ENCODE assay signal across 18 cellular contexts in the genomic region with DNA sequence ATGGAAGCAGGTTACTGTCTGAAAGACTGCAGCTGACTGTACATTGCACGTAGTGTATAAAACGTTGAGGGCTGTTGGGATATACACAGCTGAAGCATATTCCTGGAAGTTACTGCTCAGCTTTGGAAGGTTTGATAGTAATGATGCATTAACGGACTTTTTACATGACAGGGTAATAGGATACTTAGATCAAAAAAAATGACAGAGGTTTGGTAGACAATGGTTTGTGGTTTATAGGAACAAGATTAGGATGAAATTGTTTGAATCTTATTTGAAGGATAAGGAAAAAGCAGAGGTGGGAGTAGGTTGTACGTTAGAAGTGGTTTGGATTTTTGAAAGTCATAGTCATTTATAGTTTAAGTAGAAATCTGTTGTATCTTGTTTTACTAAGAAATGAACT. TPM values are rescaled to one million over a fixed set of nuclear protein-coding genes. Genes with fewer than 3 reads are reported as not detected.
"Had no signal": no experiment of that assay in that cellular context is flagged by ENCODE, and none has a peak within 500 bp of the region (broad histone marks: within the 10 kb centered on the region; RNA-seq: fewer than 3 reads in every experiment).

No MANE protein-coding gene starts in this region.

- H3K27me3 ChIP-seq: sigmoid colon had no signal

- H3K9me3 Mint-ChIP-seq: activated naive CD4-positive, alpha-beta T cell treated with anti-CD3 and anti-CD28 coated beads, Interleukin-2, amount 50 U/mL, for 72 hours; activated T-cell treated with anti-CD3 and anti-CD28 coated beads, Interleukin-2, amount 50 U/mL, for 4 hours had no signal

- H3K4me3 Mint-ChIP-seq: activated CD8-positive, alpha-beta memory T cell treated with anti-CD3 and anti-CD28 coated beads, Interleukin-2, amount 10 ng/mL, durations not matched to agents 7 days and 5 days; activated T-cell treated with anti-CD3 and anti-CD28 coated beads, Interleukin-2, amount 50 U/mL, for 4 hours; naive thymus-derived CD8-positive, alpha-beta T cell had no signal

- H3K36me3 ChIP-seq: lower lobe of right lung, sigmoid colon had no signal

- H3K9me3 ChIP-seq: lower lobe of right lung, sigmoid colon had no signal

- H3K4me3 ChIP-seq: lower lobe of right lung, sigmoid colon had no signal

- H3K27ac Mint-ChIP-seq: activated CD8-positive, alpha-beta memory T cell treated with anti-CD3 and anti-CD28 coated beads, Interleukin-2, amount 10 ng/mL, durations not matched to agents 7 days and 5 days; activated naive CD4-positive, alpha-beta T cell treated with anti-CD3 and anti-CD28 coated beads, Interleukin-2, amount 50 U/mL, for 72 hours; naive thymus-derived CD8-positive, alpha-beta T cell had no signal

- H3K36me3 Mint-ChIP-seq: activated CD8-positive, alpha-beta memory T cell treated with anti-CD3 and anti-CD28 coated beads, Interleukin-2, amount 10 ng/mL, durations not matched to agents 7 days and 5 days; activated naive CD4-positive, alpha-beta T cell treated with anti-CD3 and anti-CD28 coated beads, Interleukin-2, amount 50 U/mL, for 72 hours; naive thymus-derived CD8-positive, alpha-beta T cell had no signal

- H3K27ac ChIP-seq: lower lobe of right lung had no signal

- H3K27me3 Mint-ChIP-seq: activated CD8-positive, alpha-beta memory T cell treated with anti-CD3 and anti-CD28 coated beads, Interleukin-2, amount 10 ng/mL, durations not matched to agents 7 days and 5 days; naive thymus-derived CD8-positive, alpha-beta T cell had no signal

- H3K4me1 Mint-ChIP-seq: activated CD8-positive, alpha-beta memory T cell treated with anti-CD3 and anti-CD28 coated beads, Interleukin-2, amount 10 ng/mL, durations not matched to agents 7 days and 5 days; naive thymus-derived CD8-positive, alpha-beta T cell had no signal

- DNase-seq: activated CD4-positive, alpha-beta T cell treated with anti-CD3 and anti-CD28 coated beads, Interleukin-2, amount 50 U/mL, for 4 hours; activated CD8-positive, alpha-beta memory T cell treated with anti-CD3 and anti-CD28 coated beads, Interleukin-2, amount 10 ng/mL, durations not matched to agents 7 days and 5 days; activated effector memory CD4-positive, alpha-beta T cell treated with anti-CD3 and anti-CD28 coated beads, Interleukin-2, amount 50 U/mL, for 16 hours; activated T-cell treated with anti-CD3 and anti-CD28 coated beads, Interleukin-2, amount 50 U/mL, for 4 hours; anterior cingulate cortex; cortex of kidney; effector CD8-positive, alpha-beta T cell; hypothalamus; lower lobe of right lung; naive thymus-derived CD8-positive, alpha-beta T cell; sigmoid colon; stimulated activated CD4-positive, alpha-beta T cell treated with anti-CD3 and anti-CD28 coated beads, Interleukin-12 subunit alpha, Interleukin-12 subunit beta, amount 100 ng/mL, for 4 hours; stimulated activated naive CD4-positive, alpha-beta T cell treated with Interleukin-2 at 50 U/mL for 16 hours; SW 1271; trophoblast cell had no signal

- ATAC-seq: activated CD4-positive, CD25-positive, alpha-beta regulatory T cell treated with anti-CD3 and anti-CD28 coated beads, Interleukin-2, amount 50 U/mL, for 24 hours; activated CD8-positive, alpha-beta memory T cell treated with anti-CD3 and anti-CD28 coated beads, Interleukin-2, amount 10 ng/mL, durations not matched to agents 7 days and 5 days; activated naive CD4-positive, alpha-beta T cell treated with anti-CD3 and anti-CD28 coated beads, Interleukin-2, amount 50 U/mL, for 72 hours; activated T-cell treated with anti-CD3 and anti-CD28 coated beads, Interleukin-2, amount 50 U/mL, for 4 hours; lower lobe of right lung; naive thymus-derived CD8-positive, alpha-beta T cell had no signal

RNA-seq across cellular contexts. Expression of gene ADGRL2, which starts 33.0 kb away (rescaled TPM):
- total RNA-seq: activated naive CD4-positive, alpha-beta T cell treated with anti-CD3 and anti-CD28 coated beads, Interleukin-2, amount 50 U/mL, for 72 hours; mononuclear cell; naive thymus-derived CD8-positive, alpha-beta T cell had no signal
- polyA plus RNA-seq: naive thymus-derived CD8-positive, alpha-beta T cell had no signal
